8 cellular contexts compared by ENCODE assay signal in the genomic region with DNA sequence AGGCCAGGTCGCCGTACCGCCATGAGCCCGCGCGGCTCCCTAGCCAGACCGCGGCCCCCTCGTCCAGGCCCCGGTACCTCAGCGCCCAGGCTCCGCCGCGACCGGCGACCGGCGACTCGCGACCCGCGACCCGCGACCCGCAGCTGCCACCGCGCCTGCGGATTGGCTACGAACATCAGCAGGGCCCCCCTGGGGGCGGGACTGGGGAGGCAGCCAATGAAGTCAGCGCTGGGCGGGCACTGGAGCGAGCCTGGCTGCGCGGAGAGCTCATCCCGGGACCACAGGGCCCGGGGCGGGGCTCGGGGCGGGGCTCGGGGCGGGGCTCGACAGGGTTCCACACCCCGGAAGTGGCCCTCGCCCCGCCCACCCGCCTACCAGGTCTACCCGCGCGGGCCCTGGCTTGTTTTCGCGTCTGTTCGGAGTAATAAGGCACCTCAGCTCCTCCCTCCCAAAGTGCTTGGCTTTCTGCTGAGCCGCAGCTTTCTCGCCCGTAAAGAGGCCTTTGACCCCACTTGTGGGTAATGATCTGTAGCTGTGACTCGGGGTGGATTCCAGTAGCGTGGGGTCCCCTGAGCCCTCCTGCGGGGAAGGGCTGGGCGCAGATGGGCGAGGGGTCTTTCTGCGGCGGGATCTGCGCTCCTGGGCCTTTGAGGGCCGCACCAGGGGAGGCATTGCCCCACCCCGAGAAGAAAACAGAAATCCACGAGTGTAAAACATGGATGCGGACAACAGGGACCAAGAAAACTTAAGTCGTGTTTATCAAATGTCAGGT. TPM values are rescaled to one million over a fixed set of nuclear protein-coding genes. Genes with fewer than 3 reads are reported as not detected.
DNase-seq lines count a peak whose midpoint lies in the region; ATAC-seq and TF ChIP-seq lines count a peak whose summit lies in the region.

A gene (minus strand): TSS at position 170 of the 772 bp plus-strand sequence. CDS start 1,438 bp downstream, outside the sequence.

- intact Hi-C loops in CD4-positive, alpha-beta T cell (cut with DNase I, micrococcal nuclease): loop anchor here (1.0 to 5.0 kb wide), 7 partner anchors 19 to 869 kb away; a partner anchor contains a TSS
- intact Hi-C loops in dendritic cell treated with granulocyte-macrophage colony-stimulating factor and Interleukin-4, amounts not matched to agents 40 ng/mL and 50 ng/mL, for 4 days (cut with micrococcal nuclease): no loop called here

- H3K4me1 ChIP-seq in liver (ENCODE audit: control insufficient read depth in 4 of 4, insufficient read depth in 4 of 4, low read length in 3 of 4): peaks cover 5 to 14% (median 9%) of the 10 kb centered on the region in 4 donors

- no peaks in the 10 kb centered on the region for H3K9me3 ChIP-seq in CD4-positive, alpha-beta T cell (ENCODE audit: control insufficient read depth, low read length)
- no peaks in the 10 kb centered on the region for H3K9me3 ChIP-seq in liver (ENCODE audit: control insufficient read depth in 4 of 4, low read length in 3 of 4)

- TF ChIP-seq RAD21 in liver (IDR thresholded peaks at IDR 0.05): no peak

- POLR2A ChIA-PET in CD4-positive, alpha-beta T cell (lab: Charles Lee): interaction anchor here (0.8 to 2.9 kb wide), 25 partner anchors 8 to 1085 kb away, joined by 3 to 23 read pairs (median 4); a partner anchor contains a TSS

- H3K9me3 Mint-ChIP-seq in CD4-positive, alpha-beta T cell: no peaks in the 10 kb centered on the region
- no peaks in the 10 kb centered on the region for H3K9me3 Mint-ChIP-seq in dendritic cell treated with granulocyte-macrophage colony-stimulating factor and Interleukin-4, amounts not matched to agents 40 ng/mL and 50 ng/mL, for 4 days

- H3K27ac ChIP-seq in CD4-positive, alpha-beta T cell (ENCODE audit: low read depth, low read length): peak within 1 kb of the TSS; percentile 81
- H3K27ac ChIP-seq in liver (ENCODE audit: low read depth in 1 of 2, low read length in 2 of 2): peak within 1 kb of the TSS; percentile 69 to 81

- CTCF ChIA-PET in CD4-positive, alpha-beta T cell (lab: Charles Lee): interaction anchor here (1.4 to 5.8 kb wide), 2 partner anchors 23 to 30 kb away, joined by 4 to 29 read pairs; no protein-coding TSS in a partner anchor

- peaks cover 21% of the 10 kb centered on the region for H3K36me3 Mint-ChIP-seq in CD4-positive, alpha-beta T cell (ENCODE audit: low read depth)
- H3K36me3 Mint-ChIP-seq in dendritic cell treated with granulocyte-macrophage colony-stimulating factor and Interleukin-4, amounts not matched to agents 40 ng/mL and 50 ng/mL, for 4 days (ENCODE audit: low read depth): peaks cover 8% of the 10 kb centered on the region

- TF ChIP-seq CTCF in CD4-positive, alpha-beta T cell (IDR thresholded peaks at IDR 0.05): no peak
- TF ChIP-seq CTCF in liver (IDR thresholded peaks at IDR 0.05; ENCODE audit: low read depth, low read length, missing input control): no peak

- H3K9ac ChIP-seq in liver (ENCODE audit: low read depth in 1 of 2, low read length in 2 of 2): peak within 1 kb of the TSS; percentile 52 to 63

- peak; percentile 98 for ATAC-seq in CD4-positive, alpha-beta T cell (ENCODE audit: poor library complexity)
- peak; percentile 99 for ATAC-seq in GM19452 (IDR thresholded peaks at IDR 0.05; ENCODE audit: unreplicated experiment)
- ATAC-seq in HG03571 (IDR thresholded peaks at IDR 0.05; ENCODE audit: unreplicated experiment): peak; percentile 99

- no peaks in the 10 kb centered on the region for H3K27me3 Mint-ChIP-seq in CD4-positive, alpha-beta T cell
- peaks cover 10% of the 10 kb centered on the region for H3K27me3 Mint-ChIP-seq in dendritic cell treated with granulocyte-macrophage colony-stimulating factor and Interleukin-4, amounts not matched to agents 40 ng/mL and 50 ng/mL, for 4 days

- WGBS in liver: 11% methylated on average over 69 of the region's 69 CpGs

- H3K4me1 Mint-ChIP-seq in CD4-positive, alpha-beta T cell (ENCODE audit: low read depth): peaks cover 28% of the 10 kb centered on the region
- peaks cover 11% of the 10 kb centered on the region for H3K4me1 Mint-ChIP-seq in dendritic cell treated with granulocyte-macrophage colony-stimulating factor and Interleukin-4, amounts not matched to agents 40 ng/mL and 50 ng/mL, for 4 days (ENCODE audit: low read depth)

- peak within 1 kb of the TSS; percentile 94 for H3K4me3 Mint-ChIP-seq in CD4-positive, alpha-beta T cell
- peak within 1 kb of the TSS; percentile 80 for H3K4me3 Mint-ChIP-seq in dendritic cell treated with granulocyte-macrophage colony-stimulating factor and Interleukin-4, amounts not matched to agents 40 ng/mL and 50 ng/mL, for 4 days

- H3K27ac Mint-ChIP-seq in CD4-positive, alpha-beta T cell: peak within 1 kb of the TSS; percentile 94
- H3K27ac Mint-ChIP-seq in dendritic cell treated with granulocyte-macrophage colony-stimulating factor and Interleukin-4, amounts not matched to agents 40 ng/mL and 50 ng/mL, for 4 days: peak within 1 kb of the TSS; percentile 89

- H3K36me3 ChIP-seq in liver (ENCODE audit: control insufficient read depth in 4 of 4, insufficient read depth in 3 of 4, low read depth in 1 of 4, low read length in 3 of 4): peaks cover 0 to 10% (median 0%) of the 10 kb centered on the region in 4 donors

- H3K27me3 ChIP-seq in CD4-positive, alpha-beta T cell (ENCODE audit: control insufficient read depth, insufficient read depth, low read length): no peaks in the 10 kb centered on the region
- H3K27me3 ChIP-seq in liver (ENCODE audit: control insufficient read depth in 4 of 4, insufficient read depth in 4 of 4, low read length in 3 of 4): no peaks in the 10 kb centered on the region

- DNase-seq in CD4-positive, alpha-beta T cell: peak; percentile 97 to 99 (median 98)
- DNase-seq in NCI-H748 treated with DMSO at 0.1 percent for 48 hours (lab: John Stamatoyannopoulos, UW): peak; percentile 84
- peak; percentile 99 for DNase-seq in activated CD4-positive, alpha-beta T cell treated with anti-CD3 and anti-CD28 coated beads, Interleukin-2, amount 50 U/mL, for 1 hour
- DNase-seq in stimulated activated CD4-positive, alpha-beta T cell treated with anti-CD3 and anti-CD28 coated beads, Interleukin-2, amount 100 ng/mL, for 48 hours: peak; percentile 98 to 99

- H3K4me3 ChIP-seq in liver (ENCODE audit: low read depth in 1 of 3, low read length in 3 of 3): peak within 1 kb of the TSS; percentile 79 to 88 (median 86)

TF ChIP-seq in liver, 16 proteins besides CTCF, POLR2A, EP300 and RAD21:
- TF ChIP-seq NR2F2 (IDR thresholded peaks at IDR 0.05) (peak; percentile 2), GABPA (IDR thresholded peaks at IDR 0.05 in 1 of 2, conservative IDR thresholded peaks at IDR 0.05 in 1 of 2) (peak in 1 of 2 donors; percentile 50), HNF4A (conservative IDR thresholded peaks at IDR 0.05) (no peak), SP1 (IDR thresholded peaks at IDR 0.05) (peak; percentile 39)
- TF ChIP-seq, protein P1, sequence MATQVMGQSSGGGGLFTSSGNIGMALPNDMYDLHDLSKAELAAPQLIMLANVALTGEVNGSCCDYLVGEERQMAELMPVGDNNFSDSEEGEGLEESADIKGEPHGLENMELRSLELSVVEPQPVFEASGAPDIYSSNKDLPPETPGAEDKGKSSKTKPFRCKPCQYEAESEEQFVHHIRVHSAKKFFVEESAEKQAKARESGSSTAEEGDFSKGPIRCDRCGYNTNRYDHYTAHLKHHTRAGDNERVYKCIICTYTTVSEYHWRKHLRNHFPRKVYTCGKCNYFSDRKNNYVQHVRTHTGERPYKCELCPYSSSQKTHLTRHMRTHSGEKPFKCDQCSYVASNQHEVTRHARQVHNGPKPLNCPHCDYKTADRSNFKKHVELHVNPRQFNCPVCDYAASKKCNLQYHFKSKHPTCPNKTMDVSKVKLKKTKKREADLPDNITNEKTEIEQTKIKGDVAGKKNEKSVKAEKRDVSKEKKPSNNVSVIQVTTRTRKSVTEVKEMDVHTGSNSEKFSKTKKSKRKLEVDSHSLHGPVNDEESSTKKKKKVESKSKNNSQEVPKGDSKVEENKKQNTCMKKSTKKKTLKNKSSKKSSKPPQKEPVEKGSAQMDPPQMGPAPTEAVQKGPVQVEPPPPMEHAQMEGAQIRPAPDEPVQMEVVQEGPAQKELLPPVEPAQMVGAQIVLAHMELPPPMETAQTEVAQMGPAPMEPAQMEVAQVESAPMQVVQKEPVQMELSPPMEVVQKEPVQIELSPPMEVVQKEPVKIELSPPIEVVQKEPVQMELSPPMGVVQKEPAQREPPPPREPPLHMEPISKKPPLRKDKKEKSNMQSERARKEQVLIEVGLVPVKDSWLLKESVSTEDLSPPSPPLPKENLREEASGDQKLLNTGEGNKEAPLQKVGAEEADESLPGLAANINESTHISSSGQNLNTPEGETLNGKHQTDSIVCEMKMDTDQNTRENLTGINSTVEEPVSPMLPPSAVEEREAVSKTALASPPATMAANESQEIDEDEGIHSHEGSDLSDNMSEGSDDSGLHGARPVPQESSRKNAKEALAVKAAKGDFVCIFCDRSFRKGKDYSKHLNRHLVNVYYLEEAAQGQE (IDR thresholded peaks at IDR 0.05): no peak

RNA-seq across cellular contexts. Expression of the gene that starts here (rescaled TPM):
- 10 to 100 TPM; 12.9 to 13.0 TPM for total RNA-seq in CD4-positive, alpha-beta T cell
- total RNA-seq in liver: 10 to 100 TPM in 1 of 2 donors, 1 to 10 TPM in 1; 8.1 to 12.1 TPM
- polyA plus RNA-seq in liver: 1 to 10 TPM; 3.9 to 6.4 TPM

Comparison
In these comparisons a context has a peak if more than half of its experiments do, and no peak if none do; other contexts are left out.
1. Peak in every context shown above with its lines: DNase-seq, ATAC-seq, H3K4me3 ChIP-seq and H3K27ac ChIP-seq.